12 cellular contexts compared by ENCODE assay signal in the genomic region with DNA sequence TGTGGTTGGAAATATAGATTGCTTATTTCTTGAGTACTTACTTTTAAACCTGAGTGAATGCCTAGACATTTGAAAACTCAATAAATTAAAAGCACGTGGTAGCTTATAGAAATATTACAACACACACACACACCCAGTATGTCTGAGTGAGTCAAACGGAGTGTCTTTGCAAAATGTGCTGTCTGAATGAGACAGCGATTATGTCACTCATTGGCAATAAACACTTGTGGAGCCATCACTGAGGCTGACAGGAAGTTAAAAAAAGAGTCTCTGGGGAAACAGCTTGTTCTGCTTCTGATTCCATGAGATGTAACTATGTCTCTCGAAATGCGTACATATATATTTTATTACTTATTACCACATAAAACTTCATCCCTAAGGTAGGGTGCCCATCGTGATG. TPM values are rescaled to one million over a fixed set of nuclear protein-coding genes. Genes with fewer than 3 reads are reported as not detected.
DNase-seq lines count a peak whose midpoint lies in the region; ATAC-seq and TF ChIP-seq lines count a peak whose summit lies in the region.
"Had no signal": no experiment of that assay in that cellular context is flagged by ENCODE, and none has a peak within 500 bp of the region (broad histone marks: within the 10 kb centered on the region; RNA-seq: fewer than 3 reads in every experiment).

No MANE protein-coding gene starts in this region.

- H3K9me3 ChIP-seq in tibial nerve = no peaks in the 10 kb centered on the region

- peak; percentile 37 to 74 for TF ChIP-seq EP300 in tibial nerve (IDR thresholded peaks at IDR 0.05)

- no peak for TF ChIP-seq CTCF in foreskin fibroblast (IDR thresholded peaks at IDR 0.05; ENCODE audit: low read depth, low read length)
- TF ChIP-seq CTCF in tibial nerve (IDR thresholded peaks at IDR 0.05) = no peak

- no peak for TF ChIP-seq POLR2A in tibial nerve (IDR thresholded peaks at IDR 0.05)

- peak overlapping the region in 1 of 4 donors; percentile 40 for H3K27ac ChIP-seq in tibial nerve

- peak; percentile 53 for ATAC-seq in GM19351 (IDR thresholded peaks at IDR 0.05; ENCODE audit: unreplicated experiment)
- no peak for ATAC-seq in GM21528 (IDR thresholded peaks at IDR 0.05; ENCODE audit: low FRiP score, unreplicated experiment)

- no peaks in the 10 kb centered on the region for H3K36me3 ChIP-seq in tibial nerve

- H3K4me3 ChIP-seq in foreskin fibroblast (ENCODE audit: low read depth in 1 of 2, low read length in 2 of 2) (no peak overlapping the region), tibial nerve (no peak overlapping the region)

- no peaks in the 10 kb centered on the region for H3K27me3 ChIP-seq in tibial nerve

- WGBS in tibial nerve, 2 donors = 51 to 68% methylated on average over 6 of the region's 6 CpGs

- H3K4me1 ChIP-seq in tibial nerve = peaks cover 0 to 7% (median 1%) of the 10 kb centered on the region in 4 donors

- DNase-seq in OCI-M1 (lab: John Stamatoyannopoulos, UW) (peak; percentile 15), foreskin fibroblast (peak; percentile 82 to 89), tibial nerve (ENCODE audit: low spot score in 2 of 2) (no peak), putamen (ENCODE audit: low spot score) (no peak), inferior parietal cortex (ENCODE audit: extremely low spot score) (no peak), NCI-H2081 (lab: John Stamatoyannopoulos, UW) (no peak)
- DNase-seq: activated CD4-positive, alpha-beta T cell treated with anti-CD3 and anti-CD28 coated beads, Interleukin-2, amount 10 ng/mL, durations not matched to agents 24 days and 14 days; endodermal cell; NCI-H1092 treated with DMSO at 0.1 percent for 48 hours; stimulated activated CD4-positive, alpha-beta T cell treated with anti-CD3 and anti-CD28 coated beads, Interleukin-15, amount 100 ng/mL, for 24 hours had no signal

RNA-seq across cellular contexts. Expression of gene VPS4B, which starts 22.3 kb away (rescaled TPM):
- total RNA-seq in tibial nerve = 10 to 100 TPM; 33.4 to 43.2 (median 36.2) TPM

RNA-seq across cellular contexts. Expression of gene SERPINB5, which starts 32.2 kb away (rescaled TPM):
- not detected for total RNA-seq in tibial nerve
- total RNA-seq: activated CD4-positive, alpha-beta T cell treated with anti-CD3 and anti-CD28 coated beads, Interleukin-2, amount 10 ng/mL, durations not matched to agents 24 days and 14 days had no signal

Comparison
In these comparisons a context has a peak if more than half of its experiments do, and no peak if none do; other contexts are left out.
1. DNase-seq: peak in OCI-M1 (single experiment) and foreskin fibroblast (2 of 2); none in tibial nerve (0 of 2), putamen (single experiment), inferior parietal cortex (single experiment) and NCI-H2081 (0 of 2).